ENCODE assay signal across 25 cellular contexts in the genomic region with DNA sequence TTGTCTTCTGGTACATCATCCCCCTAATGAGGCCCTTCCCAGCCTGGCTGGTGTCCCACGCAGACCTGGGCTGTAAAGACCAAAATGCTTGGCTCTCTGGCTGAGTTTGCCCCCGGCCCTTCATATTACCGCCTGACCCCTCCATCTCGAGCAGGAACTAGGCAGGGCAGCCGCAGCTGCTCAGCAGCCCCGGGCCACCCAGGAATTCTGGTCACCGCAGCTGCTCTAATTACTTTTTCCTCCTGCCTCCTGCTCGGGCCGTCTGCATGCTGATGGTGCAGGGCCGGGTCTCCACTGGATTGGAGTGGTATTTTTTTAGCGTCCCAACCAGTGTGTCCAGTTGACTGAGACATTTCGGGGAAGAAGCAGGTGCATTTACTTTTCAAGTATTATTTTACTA.
"Had no signal": no experiment of that assay in that cellular context is flagged by ENCODE, and none has a peak within 500 bp of the region (broad histone marks: within the 10 kb centered on the region; RNA-seq: fewer than 3 reads in every experiment).

No MANE protein-coding gene starts in this region.

- H3K27me3 ChIP-seq: ovary, upper lobe of right lung had no signal

- H3K4me3 ChIP-seq: heart right ventricle, hepatocyte, left lung, lung, ovary, spleen, suprapubic skin, thoracic aorta, tibial artery, upper lobe of right lung had no signal

- DNase-seq: heart right ventricle; kidney glomerular epithelial cell; left cardiac atrium; left lung; mesendoderm; naive thymus-derived CD4-positive, alpha-beta T cell; ovary; right cardiac atrium; small intestine; spleen; stimulated activated CD4-positive, alpha-beta T cell treated with anti-CD3 and anti-CD28 coated beads, Interleukin-4, amount 100 ng/mL, for 24 hours; stimulated activated naive CD4-positive, alpha-beta T cell; tibial artery; trophoblast cell; upper lobe of right lung had no signal

- H3K9me3 Mint-ChIP-seq: mesothelial cell of epicardium; nephron; stimulated activated effector memory CD8-positive, alpha-beta T cell treated with anti-CD3 and anti-CD28 coated beads, Interleukin-12 subunit alpha, Interleukin-12 subunit beta, amount 100 ng/mL, for 72 hours; stimulated activated naive CD8-positive, alpha-beta T cell treated with anti-CD3 and anti-CD28 coated beads, Interleukin-15, Interleukin-2, amounts not matched to agents 100 ng/mL and 50 ng/mL, for 24 hours had no signal

- H3K9me3 ChIP-seq: heart right ventricle, left lung, ovary, spleen, suprapubic skin, thoracic aorta, tibial artery, upper lobe of right lung had no signal

- H3K36me3 ChIP-seq: heart right ventricle, left lung, ovary, spleen, suprapubic skin, thoracic aorta, tibial artery, upper lobe of right lung had no signal

- H3K36me3 Mint-ChIP-seq: mesothelial cell of epicardium; naive thymus-derived CD4-positive, alpha-beta T cell; stimulated activated effector memory CD8-positive, alpha-beta T cell treated with anti-CD3 and anti-CD28 coated beads, Interleukin-12 subunit alpha, Interleukin-12 subunit beta, amount 100 ng/mL, for 72 hours had no signal

- H3K4me3 Mint-ChIP-seq: mesothelial cell of epicardium; naive thymus-derived CD4-positive, alpha-beta T cell; nephron; stimulated activated effector memory CD8-positive, alpha-beta T cell treated with anti-CD3 and anti-CD28 coated beads, Interleukin-12 subunit alpha, Interleukin-12 subunit beta, amount 100 ng/mL, for 72 hours; stimulated activated naive CD8-positive, alpha-beta T cell treated with anti-CD3 and anti-CD28 coated beads, Interleukin-15, Interleukin-2, amounts not matched to agents 100 ng/mL and 50 ng/mL, for 24 hours had no signal

- H3K4me2 ChIP-seq: hepatocyte had no signal

- H2AFZ ChIP-seq: hepatocyte had no signal

- H3K79me2 ChIP-seq: hepatocyte had no signal

- H3K27ac ChIP-seq: heart right ventricle, hepatocyte, left lung, ovary, spleen, suprapubic skin, thoracic aorta, tibial artery, upper lobe of right lung had no signal

- H3K4me1 Mint-ChIP-seq: mesothelial cell of epicardium; naive thymus-derived CD4-positive, alpha-beta T cell; stimulated activated effector memory CD8-positive, alpha-beta T cell treated with anti-CD3 and anti-CD28 coated beads, Interleukin-12 subunit alpha, Interleukin-12 subunit beta, amount 100 ng/mL, for 72 hours had no signal

- ATAC-seq: heart right ventricle; left cardiac atrium; left lung; naive thymus-derived CD4-positive, alpha-beta T cell; right cardiac atrium; sciatic nerve; stimulated activated effector memory CD8-positive, alpha-beta T cell treated with anti-CD3 and anti-CD28 coated beads, Interleukin-12 subunit alpha, Interleukin-12 subunit beta, amount 100 ng/mL, for 72 hours; upper lobe of right lung had no signal

- H3K27ac Mint-ChIP-seq: mesothelial cell of epicardium; nephron; progenitor cell of endocrine pancreas; stimulated activated effector memory CD8-positive, alpha-beta T cell treated with anti-CD3 and anti-CD28 coated beads, Interleukin-12 subunit alpha, Interleukin-12 subunit beta, amount 100 ng/mL, for 72 hours; stimulated activated naive CD8-positive, alpha-beta T cell treated with anti-CD3 and anti-CD28 coated beads, Interleukin-15, Interleukin-2, amounts not matched to agents 100 ng/mL and 50 ng/mL, for 24 hours had no signal

- H3K4me1 ChIP-seq: heart right ventricle, left lung, spleen, suprapubic skin, tibial artery, upper lobe of right lung had no signal
